18 cellular contexts compared by ENCODE assay signal in genomic region chr5:14246350-14247053, GRCh38.
DNase-seq lines count a peak whose midpoint lies in the region; ATAC-seq, FAIRE-seq and TF ChIP-seq lines count a peak whose summit lies in the region.
"Had no signal": no experiment of that assay in that cellular context is flagged by ENCODE, and none has a peak within 500 bp of the region (broad histone marks: within the 10 kb centered on the region; RNA-seq: fewer than 3 reads in every experiment).

No MANE protein-coding gene starts in this region.

- H3K27ac ChIP-seq in AG04450 (ENCODE audit: low read depth, low read length) (peak overlapping the region; percentile 39), astrocyte (ENCODE audit: low read depth, low read length) (peak overlapping the region; percentile 38), neural progenitor cell (no peak overlapping the region)
- H3K27ac ChIP-seq: brain microvascular endothelial cell, thyroid gland had no signal

- H3K4me1 ChIP-seq in astrocyte (ENCODE audit: insufficient read depth, low read length) = peaks cover 54% of the 10 kb centered on the region
- peaks cover 56% of the 10 kb centered on the region for H3K4me1 ChIP-seq in neural progenitor cell

- no peak for FAIRE-seq in astrocyte (lab: Jason Lieb, UNC)
- FAIRE-seq: kidney had no signal

- no peak overlapping the region for H3K4me3 Mint-ChIP-seq in astrocyte (ENCODE audit: unreplicated experiment)
- no peak overlapping the region for H3K4me3 Mint-ChIP-seq in neural progenitor cell
- H3K4me3 Mint-ChIP-seq: activated naive CD8-positive, alpha-beta T cell had no signal

- H3K36me3 Mint-ChIP-seq in astrocyte (ENCODE audit: low read depth, unreplicated experiment) (peaks cover 6% of the 10 kb centered on the region), neural progenitor cell (peaks cover under 1% of the 10 kb centered on the region)
- H3K36me3 Mint-ChIP-seq: activated naive CD8-positive, alpha-beta T cell had no signal

- H2AFZ ChIP-seq in astrocyte (ENCODE audit: low read depth, low read length) = no peak overlapping the region
- H2AFZ ChIP-seq in neural progenitor cell (replicated peaks) = no peak overlapping the region

- H3K9me3 ChIP-seq in AG04450 (ENCODE audit: control insufficient read depth, insufficient read depth, low read length) (no peaks in the 10 kb centered on the region), astrocyte (ENCODE audit: insufficient read depth, low read depth, low read length) (no peaks in the 10 kb centered on the region), neural progenitor cell (ENCODE audit: low read depth) (no peaks in the 10 kb centered on the region)
- H3K9me3 ChIP-seq: thyroid gland had no signal

- H3K4me2 ChIP-seq in astrocyte (ENCODE audit: low read length) (no peak overlapping the region), neural progenitor cell (peak overlapping the region; percentile 33)

- H3K4me1 Mint-ChIP-seq in astrocyte (ENCODE audit: low read depth, unreplicated experiment) (peaks cover 85% of the 10 kb centered on the region), neural progenitor cell (peaks cover 65% of the 10 kb centered on the region)

- H3K4me3 ChIP-seq in AG04450 (ENCODE audit: low read depth, low read length) (no peak overlapping the region), astrocyte (ENCODE audit: insufficient read depth, low read depth, low read length) (no peak overlapping the region), neural progenitor cell (no peak overlapping the region)
- H3K4me3 ChIP-seq: thyroid gland had no signal

- in situ Hi-C loops in G401 (cut with HindIII; ENCODE audit: low sequenced_read_pairs) = no loop called here

- no peaks in the 10 kb centered on the region for H3K9me3 Mint-ChIP-seq in astrocyte (ENCODE audit: unreplicated experiment)
- H3K9me3 Mint-ChIP-seq in neural progenitor cell = no peaks in the 10 kb centered on the region

- no peak for DNase-seq in AG04450 (ENCODE audit: low read depth, low spot score)
- DNase-seq in G401 (ENCODE audit: low spot score) = peak; percentile 54
- DNase-seq in astrocyte (ENCODE audit: low read depth) = no peak
- DNase-seq in neural progenitor cell (ENCODE audit: low spot score) = peak; percentile 43
- DNase-seq in NCI-H345 treated with DMSO at 0.1 percent for 48 hours (lab: John Stamatoyannopoulos, UW; ENCODE audit: unreplicated experiment) = no peak
- DNase-seq: brain microvascular endothelial cell; cortex of kidney; foreskin fibroblast; hippocampal formation; kidney; NCI-H2227 treated with DMSO at 0.1 percent for 48 hours; stimulated activated naive CD4-positive, alpha-beta T cell treated with Interleukin-2 at 50 U/mL for 16 hours; T1000; thyroid gland had no signal

- no peaks in the 10 kb centered on the region for H3F3A ChIP-seq in neural progenitor cell (ENCODE audit: low read depth)

- H3K36me3 ChIP-seq in astrocyte (ENCODE audit: insufficient read depth, low read length) (no peaks in the 10 kb centered on the region), neural progenitor cell (no peaks in the 10 kb centered on the region)
- H3K36me3 ChIP-seq: thyroid gland had no signal

- CTCF ChIA-PET in AG04450 (lab: Charles Lee) = no interaction called here

- H4K20me1 ChIP-seq in astrocyte (ENCODE audit: insufficient read depth, low read length) (peaks cover 94% of the 10 kb centered on the region), neural progenitor cell (ENCODE audit: low read depth) (peaks cover 97% of the 10 kb centered on the region)

- no peak for ATAC-seq in GM21423 (IDR thresholded peaks at IDR 0.05; ENCODE audit: unreplicated experiment)
- no peak for ATAC-seq in HG03108 (IDR thresholded peaks at IDR 0.05; ENCODE audit: unreplicated experiment)
- ATAC-seq: activated CD4-positive, CD25-positive, alpha-beta regulatory T cell treated with anti-CD3 and anti-CD28 coated beads, Interleukin-2, amount 50 U/mL, for 24 hours had no signal

- no peak; the same call in 1 of the 2 replicates for TF ChIP-seq CTCF in AG04450 (IDR thresholded peaks at IDR 0.05; ENCODE audit: low read depth, low read length)
- no peak for TF ChIP-seq CTCF in astrocyte (IDR thresholded peaks at IDR 0.05; ENCODE audit: insufficient read depth, low read depth, low read length)
- TF ChIP-seq CTCF in neural progenitor cell (IDR thresholded peaks at IDR 0.05) = no peak

- H3K27ac Mint-ChIP-seq in astrocyte (ENCODE audit: unreplicated experiment) = peak overlapping the region; percentile 87
- peak overlapping the region; percentile 72 for H3K27ac Mint-ChIP-seq in neural progenitor cell
- H3K27ac Mint-ChIP-seq: activated naive CD8-positive, alpha-beta T cell had no signal

- H3K27me3 ChIP-seq in AG04450 (ENCODE audit: control insufficient read depth, insufficient read depth, low read length) = no peaks in the 10 kb centered on the region
- no peaks in the 10 kb centered on the region for H3K27me3 ChIP-seq in astrocyte (ENCODE audit: insufficient read depth, low read length)
- no peaks in the 10 kb centered on the region for H3K27me3 ChIP-seq in neural progenitor cell
- H3K27me3 ChIP-seq: brain microvascular endothelial cell, thyroid gland had no signal

- peaks cover 100% of the 10 kb centered on the region for H3K79me2 ChIP-seq in astrocyte (ENCODE audit: insufficient read depth, low read length)
- H3K79me2 ChIP-seq in neural progenitor cell (ENCODE audit: low read depth) = peaks cover 100% of the 10 kb centered on the region

- POLR2A ChIA-PET in AG04450 (lab: Yijun Ruan, JAX) = interaction anchor here (0.6 kb wide), 1 partner anchor 37 kb away, joined by 3 read pairs; no protein-coding TSS in a partner anchor

- H3K27me3 Mint-ChIP-seq in astrocyte (ENCODE audit: low read depth, unreplicated experiment) (no peaks in the 10 kb centered on the region), neural progenitor cell (ENCODE audit: insufficient read depth, low read depth) (no peaks in the 10 kb centered on the region)

- H3K9ac ChIP-seq in astrocyte (ENCODE audit: low read length) (no peak overlapping the region), neural progenitor cell (no peak overlapping the region)

Comparison
In these comparisons a context has a peak if more than half of its experiments do, and no peak if none do; other contexts are left out.
1. DNase-seq: peak in G401 (single experiment) and neural progenitor cell (single experiment); none in AG04450 (single experiment), astrocyte (single experiment) and NCI-H345 treated with DMSO at 0.1 percent for 48 hours (single experiment).